Comparison of ENCODE assay signal across 8 cellular contexts in the genomic region with DNA sequence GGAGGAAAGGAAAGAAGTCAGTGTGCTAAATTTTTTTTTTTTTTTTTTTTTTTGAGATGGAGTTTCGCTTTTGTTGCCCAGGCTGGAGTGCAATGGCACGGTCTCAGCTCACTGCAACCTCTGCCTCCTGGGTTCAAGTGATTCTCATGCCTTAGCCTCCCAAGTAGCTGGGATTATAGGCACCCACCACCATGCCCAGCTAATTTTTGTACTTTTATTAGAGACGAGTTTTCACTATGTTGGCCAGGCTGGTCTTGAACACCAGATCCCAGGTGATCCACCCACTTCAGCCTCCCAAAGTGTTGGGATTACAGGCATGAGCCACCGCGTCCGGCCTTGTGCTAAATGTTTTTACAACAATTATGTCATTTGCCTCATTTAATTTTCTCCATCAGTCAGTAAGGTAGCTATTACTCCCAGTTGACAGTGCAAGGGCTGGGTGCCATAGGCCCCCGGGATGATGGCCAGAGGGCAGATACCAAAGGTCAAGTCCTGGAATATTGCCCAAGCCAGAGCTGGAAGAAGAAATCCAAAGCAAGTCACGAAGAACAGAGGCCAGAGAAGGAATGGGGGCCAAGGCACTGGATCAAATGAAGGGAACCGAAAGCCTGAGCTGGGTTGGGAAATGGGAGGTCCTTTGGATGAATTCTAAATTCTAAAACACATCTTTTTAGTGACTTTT. TPM values are rescaled to one million over a fixed set of nuclear protein-coding genes. Genes with fewer than 3 reads are reported as not detected.
DNase-seq lines count a peak whose midpoint lies in the region; ATAC-seq, FAIRE-seq and TF ChIP-seq lines count a peak whose summit lies in the region.
"Not testable (repeated sequence)": the region's sequence is repeated elsewhere in the genome, so short reads cannot be mapped to it uniquely, and the experiment has no call there.

No MANE protein-coding gene starts in this region.

- TF ChIP-seq CTCF in A549 (IDR thresholded peaks at IDR 0.05); colonic mucosa (IDR thresholded peaks at IDR 0.05); gastroesophageal sphincter (IDR thresholded peaks at IDR 0.05); kidney (IDR thresholded peaks at IDR 0.05; ENCODE audit: borderline replicate concordance, extremely low read depth, insufficient read depth); mucosa of descending colon (IDR thresholded peaks at IDR 0.05); sigmoid colon (IDR thresholded peaks at IDR 0.05); tibial nerve (IDR thresholded peaks at IDR 0.05): not testable (repeated sequence)

- H3K4me3 ChIP-seq in A549; colonic mucosa; gastroesophageal sphincter; kidney (ENCODE audit: low read length in 2 of 2); mucosa of descending colon; sigmoid colon; tibial nerve: not testable (repeated sequence)

- H3K4me2 ChIP-seq in A549, result 0 out of 3 replicates have a peak overlapping the region, but pooled peaks have one; percentile 4

- CTCF ChIA-PET in A549 (lab: Yijun Ruan, JAX), result interaction anchor here (0.6 to 1.2 kb wide), 3 partner anchors 24 to 119 kb away, joined by 3 to 4 read pairs (median 3); no protein-coding TSS in a partner anchor

- not testable (repeated sequence) for FAIRE-seq in A549 (lab: Jason Lieb, UNC); kidney (lab: Jason Lieb, UNC)

- ATAC-seq in A549, result not testable (repeated sequence)
- ATAC-seq in gastroesophageal sphincter (peak; percentile 82), mucosa of descending colon (peak; percentile 36)

- H3K4me1 ChIP-seq in A549, result peaks cover 15% of the 10 kb centered on the region
- not testable (repeated sequence) for H3K4me1 ChIP-seq in colonic mucosa; kidney (ENCODE audit: control insufficient read depth in 1 of 2, insufficient read depth in 1 of 2, low read depth in 1 of 2, low read length in 2 of 2); mucosa of descending colon (ENCODE audit: low read depth); tibial nerve
- peaks cover 0 to 13% (median 0%) of the 10 kb centered on the region in 3 donors for H3K4me1 ChIP-seq in gastroesophageal sphincter
- H3K4me1 ChIP-seq in sigmoid colon, result peaks cover 0 to 17% (median 9%) of the 10 kb centered on the region in 4 donors

- not testable (repeated sequence) for H3K9ac ChIP-seq in colonic mucosa (ENCODE audit: low read depth in 2 of 2, low read length in 2 of 2); kidney (ENCODE audit: low read length in 2 of 2)

- not testable (repeated sequence) for TF ChIP-seq EP300 in A549 (IDR thresholded peaks at IDR 0.05); gastroesophageal sphincter (IDR thresholded peaks at IDR 0.05); sigmoid colon (IDR thresholded peaks at IDR 0.05)
- TF ChIP-seq EP300 in tibial nerve (IDR thresholded peaks at IDR 0.05), result peak in 1 of 2 donors; percentile 67

- intact Hi-C loops in colonic mucosa (cut with DNase I); kidney (cut with DNase I); mucosa of descending colon (cut with DNase I, micrococcal nuclease); sigmoid colon (cut with DNase I): not testable (repeated sequence)

- WGBS in A549 (ENCODE audit: missing lambda C conversion rate), result 87% methylated on average over 9 of the region's 9 CpGs
- WGBS in gastroesophageal sphincter (ENCODE audit: low coverage in 1 of 2), 2 donors, result 21 to 46% methylated on average over 8 to 9 of the region's 9 CpGs
- 77 to 83% methylated on average over 9 of the region's 9 CpGs for WGBS in sigmoid colon, 2 donors
- WGBS in tibial nerve, 2 donors, result 52 to 60% methylated on average over 9 of the region's 9 CpGs

- DNase-seq in A549 (ENCODE audit: low read depth in 1 of 2, low spot score in 1 of 2), result not testable (repeated sequence)
- peak; percentile 19 for DNase-seq in NCI-H146 (lab: John Stamatoyannopoulos, UW)
- DNase-seq in colonic mucosa, result peak; percentile 56
- DNase-seq in kidney, result peak; percentile 84
- DNase-seq in mucosa of descending colon, result peak in 2 of 3 donors; percentile 23 to 49
- peak; percentile 85 for DNase-seq in sigmoid colon
- peak; percentile 56 to 86 for DNase-seq in tibial nerve (ENCODE audit: low spot score in 2 of 2)

- POLR2A ChIA-PET in A549 (lab: Yijun Ruan, JAX), result interaction anchor here (0.6 kb wide), 1 partner anchor 15 kb away, joined by 3 read pairs; no protein-coding TSS in a partner anchor

- not testable (repeated sequence) for TF ChIP-seq POLR2A in A549 (IDR thresholded peaks at IDR 0.05; ENCODE audit: low read length); gastroesophageal sphincter (IDR thresholded peaks at IDR 0.05); sigmoid colon (IDR thresholded peaks at IDR 0.05); tibial nerve (IDR thresholded peaks at IDR 0.05)

- not testable (repeated sequence) for H3K36me3 ChIP-seq in colonic mucosa; gastroesophageal sphincter; kidney (ENCODE audit: control insufficient read depth in 1 of 2, insufficient read depth in 2 of 2, low read length in 2 of 2); mucosa of descending colon (ENCODE audit: low read depth); sigmoid colon; tibial nerve

- H3K9me3 ChIP-seq in A549; colonic mucosa; gastroesophageal sphincter; kidney (ENCODE audit: control insufficient read depth in 1 of 2, low read length in 2 of 2); mucosa of descending colon; sigmoid colon; tibial nerve: not testable (repeated sequence)

- TF ChIP-seq RAD21 in A549 (conservative IDR thresholded peaks at IDR 0.05 in 1 of 2, IDR thresholded peaks at IDR 0.05 in 1 of 2), result not testable (repeated sequence)

- not testable (repeated sequence) for H3K27me3 ChIP-seq in colonic mucosa, gastroesophageal sphincter, sigmoid colon, tibial nerve

- H3K27ac ChIP-seq in A549 (0 out of 6 replicates have a peak overlapping the region, but pooled peaks of 1 of the 2 experiments have one; percentile 34), gastroesophageal sphincter (peak overlapping the region; percentile 35 to 61 (median 40)), sigmoid colon (peak overlapping the region; percentile 23 to 41 (median 30)), tibial nerve (peak overlapping the region in 2 of 4 donors; percentile 11 to 20)
- not testable (repeated sequence) for H3K27ac ChIP-seq in colonic mucosa; kidney (ENCODE audit: low read depth in 2 of 2, low read length in 2 of 2)

RNA-seq across cellular contexts. Expression of a gene that starts 26.9 kb away (rescaled TPM):
- 37.3 and 44.8 TPM in 2 replicates for polyA plus RNA-seq in A549 (2011; rRNA removed)
- polyA plus RNA-seq in A549 (2012; cell fraction: cytosol; rRNA removed), result 7.1 and 8.2 TPM in 2 replicates
- 9.0 and 11.1 TPM in 2 replicates for polyA plus RNA-seq in A549 (2012; cell fraction: nucleus; rRNA removed)
- polyA plus RNA-seq in A549 (2017; fragmentation: RNase III; extraction: RNeasy Plus Mini Kit Qiagen cat#74134 plus additional on column Dnase treatment), result 21.6 to 22.9 TPM (median 22.1 TPM) in 3 replicates
- polyA minus RNA-seq in A549 (2011; rRNA and poly(A)+ RNA removed), result 35.2 and 36.8 TPM in 2 replicates
- total RNA-seq in colonic mucosa, result 10 to 100 TPM; 23.6 to 41.1 TPM
- 10 to 100 TPM; 68.4 to 99.6 (median 77.2) TPM for total RNA-seq in gastroesophageal sphincter
- 52.9 TPM for total RNA-seq in kidney
- polyA plus RNA-seq in kidney (ENCODE audit: insufficient read depth, low read depth, low replicate concordance), result 10.6 TPM
- total RNA-seq in mucosa of descending colon, result 10 to 100 TPM; 46.0 to 61.9 (median 46.3) TPM
- total RNA-seq in sigmoid colon, result 10 to 100 TPM; 64.9 to 79.7 (median 71.3) TPM
- polyA plus RNA-seq in sigmoid colon, result 10 to 100 TPM; 13.9 to 22.4 (median 19.2) TPM
- 10 to 100 TPM; 33.5 to 68.8 (median 57.0) TPM for total RNA-seq in tibial nerve

RNA-seq across cellular contexts. Expression of a gene that starts 27.6 kb away (rescaled TPM):
- 8.5 and 12.4 TPM in 2 replicates for polyA plus RNA-seq in A549 (2011; rRNA removed)
- polyA plus RNA-seq in A549 (2012; cell fraction: cytosol; rRNA removed), result 2.4 and 2.7 TPM in 2 replicates
- 2.2 and 3.7 TPM in 2 replicates for polyA plus RNA-seq in A549 (2012; cell fraction: nucleus; rRNA removed)
- polyA plus RNA-seq in A549 (2017; fragmentation: RNase III; extraction: RNeasy Plus Mini Kit Qiagen cat#74134 plus additional on column Dnase treatment), result 13.4 to 16.0 TPM (median 14.4 TPM) in 3 replicates
- 3.7 and 5.3 TPM in 2 replicates for polyA minus RNA-seq in A549 (2011; rRNA and poly(A)+ RNA removed)
- total RNA-seq in colonic mucosa, result 1 to 10 TPM; 3.3 to 4.9 TPM
- 10 to 100 TPM in 3 of 4 donors, 1 to 10 TPM in 1; 6.6 to 13.3 (median 12.2) TPM for total RNA-seq in gastroesophageal sphincter
- total RNA-seq in kidney, result 12.0 TPM
- 9.0 TPM for polyA plus RNA-seq in kidney (ENCODE audit: insufficient read depth, low read depth, low replicate concordance)
- total RNA-seq in mucosa of descending colon, result 1 to 10 TPM; 3.0 to 9.9 (median 4.0) TPM
- 10 to 100 TPM; 13.8 to 29.1 (median 18.3) TPM for total RNA-seq in sigmoid colon
- 1 to 10 TPM; 4.8 to 7.9 (median 6.5) TPM for polyA plus RNA-seq in sigmoid colon
- total RNA-seq in tibial nerve, result 10 to 100 TPM in 2 of 4 donors, 1 to 10 TPM in 2; 7.2 to 36.1 (median 16.3) TPM
